8 cellular contexts compared by ENCODE assay signal in genomic region chr11:93652161-93652597, GRCh38. TPM values are rescaled to one million over a fixed set of nuclear protein-coding genes. Genes with fewer than 3 reads are reported as not detected.
DNase-seq lines count a peak whose midpoint lies in the region; ATAC-seq, FAIRE-seq and TF ChIP-seq lines count a peak whose summit lies in the region.

No MANE protein-coding gene starts in this region.

- peaks cover 3% of the 10 kb centered on the region for H3K4me1 Mint-ChIP-seq in activated CD8-positive, alpha-beta T cell treated with anti-CD3 and anti-CD28 coated beads, Interleukin-2, amount 10 ng/mL, durations not matched to agents 7 days and 5 days (ENCODE audit: low read depth)

- no peaks in the 10 kb centered on the region for H3K9me3 Mint-ChIP-seq in activated CD8-positive, alpha-beta T cell treated with anti-CD3 and anti-CD28 coated beads, Interleukin-2, amount 10 ng/mL, durations not matched to agents 7 days and 5 days (ENCODE audit: insufficient read depth)

- TF ChIP-seq POLR2A in NB4 (IDR thresholded peaks at IDR 0.05; ENCODE audit: extremely low read depth, insufficient read length) (no peak), gastrocnemius medialis (IDR thresholded peaks at IDR 0.05) (no peak)

- CTCF ChIA-PET in activated CD8-positive, alpha-beta T cell treated with anti-CD3 and anti-CD28 coated beads, Interleukin-2, amount 10 ng/mL, durations not matched to agents 7 days and 5 days (lab: Charles Lee), result interaction anchor here (1.0 to 4.0 kb wide), 7 partner anchors 9 to 710 kb away, joined by 3 to 27 read pairs (median 4); partner anchors contain the start of gene CEP295

- DNase-seq in D721Med (ENCODE audit: insufficient read length, low spot score) (no peak), NB4 (ENCODE audit: low read depth) (peak; percentile 69), glomerular visceral epithelial cell (ENCODE audit: extremely low spot score) (peak; percentile 52), gastrocnemius medialis (no peak)
- DNase-seq in activated CD8-positive, alpha-beta T cell treated with anti-CD3 and anti-CD28 coated beads, Interleukin-2, amount 10 ng/mL, durations not matched to agents 7 days and 5 days, result peak; percentile 44

- TF ChIP-seq CTCF in 22Rv1 (IDR thresholded peaks at IDR 0.05) (peak; percentile 86), D721Med (IDR thresholded peaks at IDR 0.05; ENCODE audit: insufficient read depth, missing control alignments) (peak; percentile 69), NB4 (IDR thresholded peaks at IDR 0.05; ENCODE audit: low read depth, low read length) (peak; percentile 58), gastrocnemius medialis (IDR thresholded peaks at IDR 0.05 in 4 of 5, conservative IDR thresholded peaks at IDR 0.05 in 1 of 5) (peak; percentile 41 to 77 (median 68))

- no peaks in the 10 kb centered on the region for H3K9me3 ChIP-seq in gastrocnemius medialis

- POLR2A ChIA-PET in activated CD8-positive, alpha-beta T cell treated with anti-CD3 and anti-CD28 coated beads, Interleukin-2, amount 10 ng/mL, durations not matched to agents 7 days and 5 days (lab: Charles Lee), result no interaction called here

- no peaks in the 10 kb centered on the region for H3K36me3 ChIP-seq in gastrocnemius medialis

- intact Hi-C loops in gastrocnemius medialis (cut with DNase I; ENCODE audit: low total_unique reads), result loop anchor here (1.0 to 10.0 kb wide), 3 partner anchors 109 to 417 kb away; partner anchors contain the start of gene SMCO4

- no peaks in the 10 kb centered on the region for H3K4me1 ChIP-seq in gastrocnemius medialis

- no peak for FAIRE-seq in D721Med (lab: Jason Lieb, UNC)

- H3K4me3 ChIP-seq in NB4 (ENCODE audit: low read depth, low read length), result no peak overlapping the region
- no peak overlapping the region for H3K4me3 ChIP-seq in gastrocnemius medialis

- H3K36me3 Mint-ChIP-seq in activated CD8-positive, alpha-beta T cell treated with anti-CD3 and anti-CD28 coated beads, Interleukin-2, amount 10 ng/mL, durations not matched to agents 7 days and 5 days (ENCODE audit: low read depth), result no peaks in the 10 kb centered on the region

- no peak for ATAC-seq in activated CD8-positive, alpha-beta T cell treated with anti-CD3 and anti-CD28 coated beads, Interleukin-2, amount 10 ng/mL, durations not matched to agents 7 days and 5 days
- no peak for ATAC-seq in gastrocnemius medialis
- no peak for ATAC-seq in HG02840 (IDR thresholded peaks at IDR 0.05; ENCODE audit: low FRiP score, unreplicated experiment)
- no peak for ATAC-seq in GM21528 (IDR thresholded peaks at IDR 0.05; ENCODE audit: low FRiP score, unreplicated experiment)

- in situ Hi-C loops in gastrocnemius medialis (cut with MboI; ENCODE audit: low sequenced_read_pairs in 4 of 4), result loop anchor here (5.0 to 10.0 kb wide), 3 partner anchors 107 to 417 kb away; partner anchors contain the start of gene SMCO4 (in 1 of the 4)

- H3K27ac Mint-ChIP-seq in activated CD8-positive, alpha-beta T cell treated with anti-CD3 and anti-CD28 coated beads, Interleukin-2, amount 10 ng/mL, durations not matched to agents 7 days and 5 days, result no peak overlapping the region

- H3K27me3 ChIP-seq in gastrocnemius medialis, result no peaks in the 10 kb centered on the region

- H3K4me3 Mint-ChIP-seq in activated CD8-positive, alpha-beta T cell treated with anti-CD3 and anti-CD28 coated beads, Interleukin-2, amount 10 ng/mL, durations not matched to agents 7 days and 5 days, result no peak overlapping the region

- H3K27ac ChIP-seq in 22Rv1 (no peak overlapping the region), gastrocnemius medialis (no peak overlapping the region)

- peaks cover 30% of the 10 kb centered on the region for H3K27me3 Mint-ChIP-seq in activated CD8-positive, alpha-beta T cell treated with anti-CD3 and anti-CD28 coated beads, Interleukin-2, amount 10 ng/mL, durations not matched to agents 7 days and 5 days (ENCODE audit: low read depth)

RNA-seq across cellular contexts. Expression of gene CEP295, which starts 9.3 kb away (rescaled TPM):
- total RNA-seq in activated CD8-positive, alpha-beta T cell treated with anti-CD3 and anti-CD28 coated beads, Interleukin-2, amount 10 ng/mL, durations not matched to agents 7 days and 5 days, result 10 to 100 TPM; 30.6 to 32.3 TPM
- total RNA-seq in gastrocnemius medialis, result 10 to 100 TPM in 1 of 4 donors, 1 to 10 TPM in 3; 6.7 to 15.3 (median 8.9) TPM

Comparison
In these comparisons a context has a peak if more than half of its experiments do, and no peak if none do; other contexts are left out.
1. DNase-seq: peak in NB4 (single experiment), activated CD8-positive, alpha-beta T cell treated with anti-CD3 and anti-CD28 coated beads, Interleukin-2, amount 10 ng/mL, durations not matched to agents 7 days and 5 days (single experiment) and glomerular visceral epithelial cell (single experiment); none in D721Med (single experiment) and gastrocnemius medialis (0 of 2).
2. Peak in every context shown above with its lines, with median percentiles within 50 percentile points of each other: CTCF ChIP-seq.